1 cellular context compared by ENCODE assay signal in the genomic region with DNA sequence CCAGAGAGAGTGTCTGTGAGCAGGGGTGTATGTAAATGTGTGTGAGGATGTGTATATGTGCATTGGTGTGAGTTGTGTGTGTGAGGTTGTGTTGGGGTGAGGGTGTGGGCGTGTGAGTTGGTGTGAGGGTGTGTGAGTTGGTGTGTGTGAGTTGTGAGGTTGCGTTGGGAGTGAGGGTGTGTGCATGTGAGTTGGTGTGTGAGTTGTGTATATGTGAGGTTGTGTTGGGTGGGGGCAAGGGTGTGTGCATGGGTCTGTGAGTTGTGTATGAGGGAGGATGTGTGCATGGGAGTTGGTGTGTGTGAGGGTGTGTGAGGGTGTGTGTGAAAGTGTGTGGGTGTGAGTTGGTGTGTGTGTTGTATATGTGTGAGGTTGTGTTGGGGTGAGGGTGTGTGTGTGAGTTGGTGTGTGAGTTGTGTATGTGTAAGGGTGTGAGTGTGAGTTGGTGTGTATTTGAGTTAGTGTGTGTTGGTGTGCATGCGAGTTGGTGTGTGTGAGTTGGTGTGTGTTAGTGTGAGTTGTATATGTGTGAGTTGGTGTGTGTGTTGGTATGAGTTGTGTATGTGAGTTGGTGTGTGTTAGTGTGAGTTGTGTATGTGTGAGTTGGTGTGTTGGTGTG.
TF ChIP-seq lines count a peak whose summit lies in the region.

No MANE protein-coding gene starts in this region.

TF ChIP-seq in HCT116, 20 proteins besides CTCF, POLR2A, EP300 and RAD21:
- TF ChIP-seq EZH2 (IDR thresholded peaks at IDR 0.05) (no peak), ELF1 (IDR thresholded peaks at IDR 0.05; ENCODE audit: borderline replicate concordance, low read depth) (no peak), CBX3 (IDR thresholded peaks at IDR 0.05; ENCODE audit: low read depth) (no peak), SIN3A (IDR thresholded peaks at IDR 0.05; ENCODE audit: low read depth) (no peak)
